In genomic region chr3:187026321-187026678, GRCh38 we compare ENCODE assay signal across 12 cellular contexts.
DNase-seq lines count a peak whose midpoint lies in the region; TF ChIP-seq lines count a peak whose summit lies in the region.
"Had no signal": no experiment of that assay in that cellular context is flagged by ENCODE, and none has a peak within 500 bp of the region (broad histone marks: within the 10 kb centered on the region; RNA-seq: fewer than 3 reads in every experiment).

No MANE protein-coding gene starts in this region.

- CTCF ChIA-PET in activated naive CD4-positive, alpha-beta T cell treated with anti-CD3 and anti-CD28 coated beads for 36 hours (lab: Charles Lee) = interaction anchor here (0.8 to 4.0 kb wide), 13 partner anchors 13 to 458 kb away, joined by 3 to 25 read pairs (median 6); partner anchors contain the start of gene RPL39L

- H3K27ac ChIP-seq in VCaP = peak overlapping the region; percentile 36; the same call in 1 of the 2 replicates
- H3K27ac ChIP-seq in hepatocyte = peak overlapping the region; percentile 59
- H3K27ac ChIP-seq in thymus (ENCODE audit: low read depth) = peak overlapping the region; percentile 92
- H3K27ac ChIP-seq: parathyroid adenoma, tibial artery had no signal

- H3K36me3 ChIP-seq in hepatocyte (replicated peaks; ENCODE audit: insufficient read depth, low read depth) = no peaks in the 10 kb centered on the region
- no peaks in the 10 kb centered on the region for H3K36me3 ChIP-seq in thymus (ENCODE audit: control insufficient read depth, insufficient read depth)
- H3K36me3 ChIP-seq: tibial artery had no signal

- H3K27me3 ChIP-seq in hepatocyte (no peaks in the 10 kb centered on the region), thymus (ENCODE audit: control insufficient read depth, insufficient read depth) (no peaks in the 10 kb centered on the region)
- H3K27me3 ChIP-seq: tibial artery had no signal

- no peaks in the 10 kb centered on the region for H3K27me3 Mint-ChIP-seq in activated naive CD4-positive, alpha-beta T cell treated with anti-CD3 and anti-CD28 coated beads for 36 hours (ENCODE audit: low read depth)

- H3K9me3 ChIP-seq in hepatocyte (ENCODE audit: low read depth) (no peaks in the 10 kb centered on the region), thymus (ENCODE audit: control insufficient read depth) (no peaks in the 10 kb centered on the region)
- H3K9me3 ChIP-seq: tibial artery had no signal

- H3K4me1 ChIP-seq in hepatocyte (ENCODE audit: insufficient read depth) (peaks cover 5% of the 10 kb centered on the region), thymus (ENCODE audit: control insufficient read depth, insufficient read depth, low read length) (no peaks in the 10 kb centered on the region)

- intact Hi-C loops in activated naive CD4-positive, alpha-beta T cell treated with anti-CD3 and anti-CD28 coated beads for 36 hours (cut with micrococcal nuclease) = loop anchor here (1.0 to 5.0 kb wide), 7 partner anchors 13 to 1089 kb away; partner anchors contain the start of genes EIF4A2, ST6GAL1 and TRA2B

- no peaks in the 10 kb centered on the region for H4K20me1 ChIP-seq in hepatocyte (ENCODE audit: insufficient read depth, poor library complexity, severe bottlenecking)

- H3K9me2 ChIP-seq in hepatocyte (replicated peaks; ENCODE audit: insufficient read depth) = no peaks in the 10 kb centered on the region

- DNase-seq in activated naive CD4-positive, alpha-beta T cell treated with anti-CD3 and anti-CD28 coated beads for 36 hours = no peak
- no peak for DNase-seq in activated naive CD4-positive, alpha-beta T cell treated with anti-CD3 and anti-CD28 coated beads, Interleukin-2, amount 50 U/mL, for 16 hours
- no peak for DNase-seq in hepatocyte (ENCODE audit: low spot score)
- DNase-seq in NCI-H1105 (lab: John Stamatoyannopoulos, UW) = no peak
- DNase-seq in GF-D8 (lab: John Stamatoyannopoulos, UW) = no peak
- DNase-seq in NCI-H748 treated with DMSO at 0.1 percent for 48 hours (lab: John Stamatoyannopoulos, UW) = no peak
- DNase-seq: activated gamma-delta T cell, midbrain, tibial artery had no signal

- H3K79me2 ChIP-seq in hepatocyte = peaks cover 3% of the 10 kb centered on the region
- H3K79me2 ChIP-seq: parathyroid adenoma had no signal

- WGBS in hepatocyte (ENCODE audit: low lambda C conversion rate, missing lambda C conversion rate) = 71% methylated on average over 2 of the region's 2 CpGs
- WGBS in thymus = 86% methylated on average over 2 of the region's 2 CpGs

- no peak overlapping the region for H3K4me2 ChIP-seq in hepatocyte

- H3K4me3 ChIP-seq in hepatocyte = no peak overlapping the region
- peak overlapping the region; percentile 48 for H3K4me3 ChIP-seq in thymus (ENCODE audit: low read length)
- H3K4me3 ChIP-seq: tibial artery had no signal

- H3K4me1 Mint-ChIP-seq in activated naive CD4-positive, alpha-beta T cell treated with anti-CD3 and anti-CD28 coated beads for 36 hours (ENCODE audit: low read depth) = peaks cover 55% of the 10 kb centered on the region

- no peak overlapping the region for H2AFZ ChIP-seq in hepatocyte
- H2AFZ ChIP-seq: parathyroid adenoma had no signal

- peaks cover 40% of the 10 kb centered on the region for H3K36me3 Mint-ChIP-seq in activated naive CD4-positive, alpha-beta T cell treated with anti-CD3 and anti-CD28 coated beads for 36 hours (ENCODE audit: low read depth)

- TF ChIP-seq CTCF in VCaP (conservative IDR thresholded peaks at IDR 0.05) (no peak), hepatocyte (IDR thresholded peaks at IDR 0.05; ENCODE audit: poor library complexity) (no peak)

- peaks cover 2% of the 10 kb centered on the region for H3K9me3 Mint-ChIP-seq in activated naive CD4-positive, alpha-beta T cell treated with anti-CD3 and anti-CD28 coated beads for 36 hours

- peak overlapping the region; percentile 97 for H3K27ac Mint-ChIP-seq in activated naive CD4-positive, alpha-beta T cell treated with anti-CD3 and anti-CD28 coated beads for 36 hours

- H3K4me3 Mint-ChIP-seq in activated naive CD4-positive, alpha-beta T cell treated with anti-CD3 and anti-CD28 coated beads for 36 hours = peak overlapping the region; percentile 79

Comparison
In these comparisons a context has a peak if more than half of its experiments do, and no peak if none do; other contexts are left out.
1. H3K27ac ChIP-seq: peak in every context shown above with its lines; median percentile 92 in thymus; 59 in hepatocyte; 36 in VCaP.